ENCODE assay signal across 8 cellular contexts in genomic region chr17:31394544-31394943, GRCh38. TPM values are rescaled to one million over a fixed set of nuclear protein-coding genes. Genes with fewer than 3 reads are reported as not detected.
DNase-seq lines count a peak whose midpoint lies in the region; ATAC-seq, FAIRE-seq and TF ChIP-seq lines count a peak whose summit lies in the region.

No MANE protein-coding gene starts in this region.

- H3K27ac Mint-ChIP-seq in activated CD4-positive, alpha-beta memory T cell treated with anti-CD3 and anti-CD28 coated beads, Interleukin-2, amount 10 ng/mL, durations not matched to agents 7 days and 5 days, result no peak overlapping the region

- no peak for FAIRE-seq in pancreas (lab: Jason Lieb, UNC)

- POLR2A ChIA-PET in activated CD4-positive, alpha-beta memory T cell treated with anti-CD3 and anti-CD28 coated beads, Interleukin-2, amount 10 ng/mL, durations not matched to agents 7 days and 5 days (lab: Charles Lee), result no interaction called here

- ATAC-seq in pancreas (peak in 3 of 4 donors; percentile 60 to 87 (median 62)), GM21515 (IDR thresholded peaks at IDR 0.05; ENCODE audit: unreplicated experiment) (no peak), GM18520 (IDR thresholded peaks at IDR 0.05; ENCODE audit: unreplicated experiment) (no peak)

- peaks cover 0 to 9% (median 0%) of the 10 kb centered on the region in 4 donors for H3K27me3 ChIP-seq in pancreas

- H3K27ac ChIP-seq in pancreas, result no peak overlapping the region

- no peaks in the 10 kb centered on the region for H3K9me3 Mint-ChIP-seq in activated CD4-positive, alpha-beta memory T cell treated with anti-CD3 and anti-CD28 coated beads, Interleukin-2, amount 10 ng/mL, durations not matched to agents 7 days and 5 days

- intact Hi-C loops in pancreas (cut with DNase I), result no loop called here

- CTCF ChIA-PET in activated CD4-positive, alpha-beta memory T cell treated with anti-CD3 and anti-CD28 coated beads, Interleukin-2, amount 10 ng/mL, durations not matched to agents 7 days and 5 days (lab: Charles Lee), result no interaction called here

- H3K36me3 ChIP-seq in pancreas, result no peaks in the 10 kb centered on the region

- H3K4me3 ChIP-seq in fibroblast of villous mesenchyme (ENCODE audit: low read depth, low read length) (no peak overlapping the region), pancreas (no peak overlapping the region)

- no peaks in the 10 kb centered on the region for H3K4me1 ChIP-seq in pancreas

- peaks cover 13% of the 10 kb centered on the region for H3K4me1 Mint-ChIP-seq in activated CD4-positive, alpha-beta memory T cell treated with anti-CD3 and anti-CD28 coated beads, Interleukin-2, amount 10 ng/mL, durations not matched to agents 7 days and 5 days

- DNase-seq in A172 (ENCODE audit: low spot score) (peak; percentile 28), HT1080 (ENCODE audit: low read depth) (peak; percentile 42), fibroblast of villous mesenchyme (ENCODE audit: low read depth) (peak; percentile 78), pancreas (peak in 4 of 6 donors; percentile 24 to 80 (median 56)), DMS53 treated with DMSO at 0.1 percent for 48 hours (lab: John Stamatoyannopoulos, UW; ENCODE audit: unreplicated experiment) (no peak)
- peak; percentile 60 for DNase-seq in activated CD4-positive, alpha-beta memory T cell treated with anti-CD3 and anti-CD28 coated beads, Interleukin-2, amount 10 ng/mL, durations not matched to agents 7 days and 5 days

- peaks cover 46% of the 10 kb centered on the region for H3K27me3 Mint-ChIP-seq in activated CD4-positive, alpha-beta memory T cell treated with anti-CD3 and anti-CD28 coated beads, Interleukin-2, amount 10 ng/mL, durations not matched to agents 7 days and 5 days

- H3K9me3 ChIP-seq in pancreas, result no peaks in the 10 kb centered on the region

- H3K36me3 Mint-ChIP-seq in activated CD4-positive, alpha-beta memory T cell treated with anti-CD3 and anti-CD28 coated beads, Interleukin-2, amount 10 ng/mL, durations not matched to agents 7 days and 5 days (ENCODE audit: low read depth), result no peaks in the 10 kb centered on the region

- no peak overlapping the region for H3K4me3 Mint-ChIP-seq in activated CD4-positive, alpha-beta memory T cell treated with anti-CD3 and anti-CD28 coated beads, Interleukin-2, amount 10 ng/mL, durations not matched to agents 7 days and 5 days

- 22 to 24% methylated on average over 10 to 11 of the region's 11 CpGs for WGBS in pancreas, 2 donors

- TF ChIP-seq CTCF in fibroblast of villous mesenchyme (IDR thresholded peaks at IDR 0.05; ENCODE audit: insufficient read depth, low read depth, low read length) (no peak), pancreas (IDR thresholded peaks at IDR 0.05) (no peak)

RNA-seq across cellular contexts. Expression of gene RAB11FIP4, which starts 3.1 kb away (rescaled TPM):
- 2.2 and 2.6 TPM in 2 replicates for total RNA-seq in A172 (2014; rRNA removed; shearing (Covaris generic))
- 0.03 and 0.10 TPM in 2 replicates for total RNA-seq in HT1080 (2014; rRNA removed; shearing (Covaris generic))
- 0.26 and 0.40 TPM in 2 replicates for polyA plus RNA-seq in HT1080 (2015; cell fraction: cytosol; rRNA removed)
- polyA plus RNA-seq in HT1080 (2015; cell fraction: nucleus; rRNA removed), result 0.26 and 1.2 TPM in 2 replicates
- 10 to 100 TPM; 38.6 to 41.1 TPM for total RNA-seq in activated CD4-positive, alpha-beta memory T cell treated with anti-CD3 and anti-CD28 coated beads, Interleukin-2, amount 10 ng/mL, durations not matched to agents 7 days and 5 days
- total RNA-seq in fibroblast of villous mesenchyme (under 0.01 TPM in 2 replicates), pancreas (10 to 100 TPM; 22.6 to 42.7 (median 26.6) TPM)
- 10 to 100 TPM in 1 of 2 donors, 1 to 10 TPM in 1; 6.5 to 10.4 TPM for polyA plus RNA-seq in pancreas

Comparison
In these comparisons a context has a peak if more than half of its experiments do, and no peak if none do; other contexts are left out.
1. ATAC-seq: peak in pancreas (3 of 4); none in GM21515 (single experiment) and GM18520 (single experiment).